Comparison of ENCODE assay signal across 8 cellular contexts in the genomic region with DNA sequence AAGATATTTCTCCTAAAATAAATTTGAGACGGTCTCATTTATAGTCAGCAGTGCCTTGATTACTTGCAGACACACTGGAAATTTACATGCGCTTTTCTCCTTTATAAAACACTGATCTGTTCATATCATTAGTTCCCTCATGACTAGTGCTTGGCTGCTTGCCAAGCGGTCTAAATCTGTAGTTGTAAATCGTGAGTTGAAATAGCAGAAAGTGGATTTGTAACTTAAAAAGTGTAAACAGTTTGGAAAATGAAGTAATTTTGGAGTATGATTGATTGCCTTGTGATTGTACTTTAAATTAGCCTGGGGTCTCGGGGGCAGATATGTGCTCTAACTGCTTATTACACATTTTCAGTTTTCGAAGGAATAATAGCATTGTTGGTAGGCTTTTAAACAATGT.
DNase-seq lines count a peak whose midpoint lies in the region; ATAC-seq, FAIRE-seq and TF ChIP-seq lines count a peak whose summit lies in the region.

No MANE protein-coding gene starts in this region.

- no peak overlapping the region for H3K4me3 ChIP-seq in vagina

- H3K36me3 ChIP-seq in vagina: no peaks in the 10 kb centered on the region

- TF ChIP-seq CTCF in vagina (IDR thresholded peaks at IDR 0.05): no peak

- peak overlapping the region; percentile 58 for H3K27ac ChIP-seq in vagina

- no peak for ATAC-seq in activated CD4-positive, CD25-positive, alpha-beta regulatory T cell treated with anti-CD3 and anti-CD28 coated beads, Interleukin-2, amount 50 U/mL, for 24 hours

- FAIRE-seq in islet of Langerhans (lab: Jason Lieb, UNC): peak; percentile 90

- no peaks in the 10 kb centered on the region for H3K27me3 ChIP-seq in vagina

- peak; percentile 37 for DNase-seq in stimulated activated CD4-positive, alpha-beta T cell treated with anti-CD3 and anti-CD28 coated beads, Interleukin-15, amount 100 ng/mL, for 24 hours
- DNase-seq in stimulated activated CD4-positive, alpha-beta T cell treated with anti-CD3 and anti-CD28 coated beads, Interleukin-1b, Interleukin-23, amount 100 ng/mL, for 48 hours: no peak
- peak; percentile 75 for DNase-seq in amniotic epithelial cell (ENCODE audit: low read depth)
- DNase-seq in vagina (ENCODE audit: extremely low spot score in 2 of 2): no peak
- no peak for DNase-seq in NCI-H524 treated with DMSO at 0.1 percent for 48 hours (lab: John Stamatoyannopoulos, UW)
- DNase-seq in iPS-NIHi7 (ENCODE audit: extremely low spot score): no peak

- intact Hi-C loops in vagina (cut with DNase I): no loop called here

- no peaks in the 10 kb centered on the region for H3K9me3 ChIP-seq in vagina

- H3K4me1 ChIP-seq in vagina: peaks cover 56% of the 10 kb centered on the region

- TF ChIP-seq POLR2A in vagina (IDR thresholded peaks at IDR 0.05): no peak

Comparison
In these comparisons a context has a peak if more than half of its experiments do, and no peak if none do; other contexts are left out.
1. DNase-seq: peak in stimulated activated CD4-positive, alpha-beta T cell treated with anti-CD3 and anti-CD28 coated beads, Interleukin-15, amount 100 ng/mL, for 24 hours (single experiment) and amniotic epithelial cell (single experiment); none in stimulated activated CD4-positive, alpha-beta T cell treated with anti-CD3 and anti-CD28 coated beads, Interleukin-1b, Interleukin-23, amount 100 ng/mL, for 48 hours (single experiment), vagina (0 of 2), NCI-H524 treated with DMSO at 0.1 percent for 48 hours (single experiment) and iPS-NIHi7 (single experiment).